ENCODE assay signal across 9 cellular contexts in the genomic region with DNA sequence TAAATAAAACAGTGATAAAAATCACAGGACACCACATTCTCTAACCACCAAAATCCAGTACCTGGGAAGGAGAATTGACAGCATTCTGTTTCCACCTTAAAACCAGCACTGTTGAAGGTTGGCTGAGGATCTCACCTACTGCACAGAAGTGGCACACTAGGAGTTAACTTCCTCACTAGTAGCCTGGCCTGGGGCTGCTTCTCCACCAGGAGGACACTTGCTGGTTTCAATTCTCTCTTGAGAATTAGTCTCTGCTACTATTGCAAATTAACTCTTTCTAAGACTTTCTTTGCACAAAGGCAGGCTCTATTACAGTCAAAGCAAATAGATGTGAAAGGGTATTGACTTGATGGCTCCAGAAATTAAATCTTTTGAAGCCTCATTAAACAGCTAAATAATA. TPM values are rescaled to one million over a fixed set of nuclear protein-coding genes. Genes with fewer than 3 reads are reported as not detected.
DNase-seq lines count a peak whose midpoint lies in the region; ATAC-seq and TF ChIP-seq lines count a peak whose summit lies in the region.
"Had no signal": no experiment of that assay in that cellular context is flagged by ENCODE, and none has a peak within 500 bp of the region (broad histone marks: within the 10 kb centered on the region; RNA-seq: fewer than 3 reads in every experiment).

No MANE protein-coding gene starts in this region.

- no peaks in the 10 kb centered on the region for H3K36me3 Mint-ChIP-seq in neural crest cell (ENCODE audit: low read depth)

- DNase-seq in H4 (ENCODE audit: low spot score) (peak; percentile 35), NCI-H2227 (lab: John Stamatoyannopoulos, UW; ENCODE audit: unreplicated experiment) (peak; percentile 42), ecto neural progenitor cell (ENCODE audit: low spot score) (peak; percentile 63), neural crest cell (ENCODE audit: low read depth, low spot score) (peak; percentile 18), SK-N-DZ (ENCODE audit: low spot score) (no peak)
- no peak for DNase-seq in activated T-cell treated with anti-CD3 and anti-CD28 coated beads, Interleukin-2, amount 50 U/mL, for 1 hour
- DNase-seq: gastrocnemius medialis, SHP77 treated with DMSO at 0.1 percent for 48 hours had no signal

- no peak overlapping the region for H3K27ac Mint-ChIP-seq in neural crest cell (ENCODE audit: unreplicated experiment)

- TF ChIP-seq CTCF in neural crest cell (conservative IDR thresholded peaks at IDR 0.05), result peak; percentile 63

- peaks cover 22% of the 10 kb centered on the region for H3K27me3 Mint-ChIP-seq in neural crest cell (ENCODE audit: low read depth)

- peaks cover 37% of the 10 kb centered on the region for H3K4me1 Mint-ChIP-seq in neural crest cell

- H3K9me3 Mint-ChIP-seq in neural crest cell, result no peaks in the 10 kb centered on the region

- peak overlapping the region; percentile 90 for H3K4me3 Mint-ChIP-seq in neural crest cell

- no peak for ATAC-seq in HG02938 (IDR thresholded peaks at IDR 0.05; ENCODE audit: unreplicated experiment)
- ATAC-seq: gastrocnemius medialis had no signal

RNA-seq across cellular contexts. Expression of gene CTTNBP2, which starts 2.3 kb away (rescaled TPM):
- 2.4 and 4.8 TPM in 2 replicates for total RNA-seq in H4 (2014; rRNA removed; shearing (Covaris generic))
- total RNA-seq in neural crest cell, result 9.9 and 12.5 TPM in 2 replicates
- polyA plus RNA-seq in SK-N-DZ (2014; cell fraction: cytosol; rRNA removed), result 0.02 and 0.22 TPM in 2 replicates
- 0.03 TPM in 1 of 2 replicates, not detected in the other for polyA plus RNA-seq in SK-N-DZ (2014; cell fraction: nucleus; rRNA removed)

Comparison
In these comparisons a context has a peak if more than half of its experiments do, and no peak if none do; other contexts are left out.
1. DNase-seq: peak in H4 (single experiment), NCI-H2227 (single experiment), ecto neural progenitor cell (single experiment) and neural crest cell (single experiment); none in activated T-cell treated with anti-CD3 and anti-CD28 coated beads, Interleukin-2, amount 50 U/mL, for 1 hour (single experiment) and SK-N-DZ (single experiment).